ENCODE assay signal across 8 cellular contexts in the genomic region with DNA sequence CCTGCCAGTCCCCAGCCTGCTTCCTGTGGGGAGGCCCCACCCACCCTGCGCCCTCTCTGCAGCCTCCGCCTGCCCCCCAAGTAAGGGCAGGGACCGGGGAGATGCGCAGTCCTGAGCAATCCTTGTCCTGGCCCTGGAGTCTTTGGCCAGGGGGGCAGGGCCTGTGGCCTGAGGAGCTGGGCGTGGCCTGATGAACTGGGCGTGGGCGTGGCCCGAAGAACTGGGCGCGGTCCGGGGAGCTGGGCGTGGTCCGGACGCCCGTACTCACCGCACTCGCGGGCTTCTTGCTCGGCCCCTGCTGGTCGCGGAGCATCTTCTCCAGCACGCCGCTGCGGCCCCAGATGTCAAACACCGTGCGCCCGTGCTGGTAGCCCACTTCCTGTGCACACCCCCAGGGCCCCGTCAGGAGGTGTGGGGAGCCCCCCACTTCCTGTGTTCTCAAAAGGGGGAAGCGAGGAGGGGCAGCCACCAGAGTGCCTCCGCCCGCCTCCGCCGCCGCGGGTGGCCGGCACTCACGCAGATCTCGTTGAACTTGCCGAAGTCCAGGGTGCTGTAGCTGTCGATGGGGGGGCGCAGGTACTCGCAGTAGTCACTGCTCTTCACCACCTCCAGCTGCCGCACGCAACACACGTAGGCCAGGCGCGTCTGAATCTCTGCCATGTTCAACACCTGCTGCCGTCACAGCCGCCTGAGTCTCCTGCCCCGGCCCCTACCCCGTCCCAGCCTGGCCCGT.
DNase-seq lines count a peak whose midpoint lies in the region; TF ChIP-seq lines count a peak whose summit lies in the region.

No MANE protein-coding gene starts in this region.

- peak overlapping the region; percentile 23; the same call in 1 of the 2 replicates for H3K4me3 ChIP-seq in iPS-20b (ENCODE audit: low read length)

- CTCF ChIA-PET in HEK293T (lab: Yijun Ruan, JAX), result no interaction called here

- peaks cover 3% of the 10 kb centered on the region; the same call in 1 of the 2 replicates for H3K4me1 ChIP-seq in iPS-20b (ENCODE audit: insufficient read depth, low read length)

- H3K27ac ChIP-seq in iPS-20b (ENCODE audit: low read length), result no peak overlapping the region

- H3K9ac ChIP-seq in iPS-20b (ENCODE audit: low read depth, low read length), result no peak overlapping the region

- peak; percentile 38 for DNase-seq in NCI-H748 (lab: John Stamatoyannopoulos, UW; ENCODE audit: unreplicated experiment)
- DNase-seq in NCI-H748 treated with DMSO at 0.1 percent for 48 hours (lab: John Stamatoyannopoulos, UW), result no peak
- DNase-seq in MV-4-11 (lab: John Stamatoyannopoulos, UW), result peak; percentile 67
- DNase-seq in activated T-helper 1 cell treated with Interleukin-2 at 50 U/mL for 16 hours (ENCODE audit: low read depth), result peak; percentile 74
- DNase-seq in stimulated activated CD8-positive, alpha-beta memory T cell treated with anti-CD3 and anti-CD28 coated beads, Interleukin-2, amount 100 ng/mL, for 1 hour (ENCODE audit: low read depth in 2 of 2), result peak; percentile 66 to 71
- DNase-seq in NCI-H1092 (lab: John Stamatoyannopoulos, UW), result no peak
- DNase-seq in HEK293T (ENCODE audit: extremely low spot score), result no peak

- POLR2A ChIA-PET in HEK293T (lab: Yijun Ruan, JAX), result no interaction called here

- no peaks in the 10 kb centered on the region for H3K9me3 ChIP-seq in iPS-20b (ENCODE audit: insufficient read depth, low read depth, low read length)

- H3K27me3 ChIP-seq in iPS-20b (ENCODE audit: insufficient read depth, low read length), result peaks cover 28% of the 10 kb centered on the region

- H3K36me3 ChIP-seq in iPS-20b (ENCODE audit: insufficient read depth, low read depth, low read length), result 0 out of 2 replicates have a peak, but pooled peaks cover 4% of the 10 kb centered on the region

TF ChIP-seq in HEK293T, 16 proteins besides CTCF, POLR2A, EP300 and RAD21:
- TF ChIP-seq BHLHE40 (IDR thresholded peaks at IDR 0.05; ENCODE audit: borderline replicate concordance) (no peak), ELF4 (IDR thresholded peaks at IDR 0.05) (no peak), FOXM1 (IDR thresholded peaks at IDR 0.05; ENCODE audit: borderline replicate concordance) (no peak), ZNF384 (IDR thresholded peaks at IDR 0.05) (no peak), NFRKB (IDR thresholded peaks at IDR 0.05) (no peak), FOXA1 (IDR thresholded peaks at IDR 0.05) (no peak), ARNT (IDR thresholded peaks at IDR 0.05) (no peak), HDGF (IDR thresholded peaks at IDR 0.05; ENCODE audit: borderline replicate concordance) (no peak)

Comparison
In these comparisons a context has a peak if more than half of its experiments do, and no peak if none do; other contexts are left out.
1. DNase-seq: peak in NCI-H748 (single experiment), MV-4-11 (single experiment), activated T-helper 1 cell treated with Interleukin-2 at 50 U/mL for 16 hours (single experiment) and stimulated activated CD8-positive, alpha-beta memory T cell treated with anti-CD3 and anti-CD28 coated beads, Interleukin-2, amount 100 ng/mL, for 1 hour (2 of 2); none in NCI-H748 treated with DMSO at 0.1 percent for 48 hours (single experiment), NCI-H1092 (single experiment) and HEK293T (single experiment).